ENCODE assay signal across 7 cellular contexts in the genomic region with DNA sequence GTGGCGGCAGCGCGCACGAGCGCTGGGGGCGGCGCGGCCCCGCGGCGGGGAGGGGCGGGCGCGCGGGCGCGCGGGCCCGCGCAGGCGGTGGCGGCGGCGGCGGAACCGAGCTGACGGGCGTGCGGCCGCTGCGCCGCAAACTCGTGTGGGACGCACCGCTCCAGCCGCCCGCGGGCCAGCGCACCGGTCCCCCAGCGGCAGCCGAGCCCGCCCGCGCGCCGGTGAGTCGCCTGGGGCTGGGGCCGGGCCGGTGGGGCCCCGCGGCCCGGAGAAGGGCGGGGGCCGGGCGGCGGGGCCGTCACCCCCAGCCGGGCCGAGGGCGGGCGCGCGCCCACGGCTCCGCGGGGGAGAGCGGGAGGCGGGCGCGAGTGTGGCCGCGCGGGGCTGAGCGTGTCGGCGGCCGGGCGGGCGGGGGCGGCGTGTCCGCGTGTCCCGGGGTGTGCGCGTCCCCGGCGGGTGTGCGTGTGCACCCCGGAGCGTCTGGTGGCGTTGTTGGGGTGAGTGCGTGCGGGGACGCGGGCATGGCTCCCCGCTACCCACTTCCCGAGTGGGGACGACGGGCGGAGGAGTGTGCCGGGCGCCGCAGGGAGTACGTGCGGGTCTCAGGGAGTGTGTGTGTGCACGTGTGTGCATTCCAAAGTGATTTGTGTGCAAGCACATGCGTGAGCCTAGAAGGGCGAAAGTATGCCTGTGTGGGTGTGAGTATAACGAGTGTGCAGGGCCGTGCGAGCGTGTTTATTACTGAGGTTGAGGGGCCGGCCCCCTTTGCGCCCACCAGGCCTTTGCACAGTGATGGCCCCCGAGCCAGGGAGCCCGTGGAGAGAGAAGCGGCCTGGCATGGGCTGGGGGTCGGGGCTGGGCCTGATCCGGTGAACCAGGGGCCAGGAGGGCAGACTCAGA. TPM values are rescaled to one million over a fixed set of nuclear protein-coding genes. Genes with fewer than 3 reads are reported as not detected.
DNase-seq lines count a peak whose midpoint lies in the region; ATAC-seq and TF ChIP-seq lines count a peak whose summit lies in the region.

A gene (plus strand): TSS at position 85 of the 900 bp plus-strand sequence. CDS start 44,016 bp downstream, outside the sequence.

- H3K4me1 Mint-ChIP-seq in activated naive CD8-positive, alpha-beta T cell (ENCODE audit: low read depth) = peaks cover 33% of the 10 kb centered on the region

- TF ChIP-seq POLR2A in GM18526 (IDR thresholded peaks at IDR 0.05; ENCODE audit: extremely low read depth, insufficient read length) = peak; percentile 21
- TF ChIP-seq POLR2A in heart left ventricle (IDR thresholded peaks at IDR 0.05) = no peak

- peak within 1 kb of the TSS; percentile 27 to 96 (median 68) for H3K27ac ChIP-seq in heart left ventricle

- H3K9ac ChIP-seq in NT2/D1 (ENCODE audit: insufficient read length, low read depth) = peak within 1 kb of the TSS; percentile 95

- peaks cover 25% of the 10 kb centered on the region for H3K27me3 Mint-ChIP-seq in activated naive CD8-positive, alpha-beta T cell

- peak within 1 kb of the TSS; percentile 93 for H3K4me3 ChIP-seq in NT2/D1 (ENCODE audit: insufficient read length, low read depth)
- peak within 1 kb of the TSS; percentile 56 to 98 (median 74) for H3K4me3 ChIP-seq in heart left ventricle

- ATAC-seq in heart left ventricle = peak; percentile 14 to 62 (median 46)
- ATAC-seq in GM21825 (IDR thresholded peaks at IDR 0.05; ENCODE audit: unreplicated experiment) = no peak

- DNase-seq in NT2/D1 (ENCODE audit: low read depth, low spot score) = no peak
- DNase-seq in heart left ventricle = peak in 3 of 5 donors; percentile 51 to 76 (median 57)
- DNase-seq in posterior vena cava (ENCODE audit: low spot score) = peak; percentile 83
- DNase-seq in NOMO-1 treated with DMSO at 0.1 percent for 48 hours (lab: John Stamatoyannopoulos, UW; ENCODE audit: unreplicated experiment) = no peak

- H3K36me3 Mint-ChIP-seq in activated naive CD8-positive, alpha-beta T cell = no peaks in the 10 kb centered on the region

- WGBS in heart left ventricle, 4 donors = 4 to 10% (median 4%) methylated on average over 51 to 121 of the region's 121 CpGs

- no peak for TF ChIP-seq CTCF in heart left ventricle (IDR thresholded peaks at IDR 0.05)

- H3K4me3 Mint-ChIP-seq in activated naive CD8-positive, alpha-beta T cell = peak within 1 kb of the TSS; percentile 94

- H3K9me3 Mint-ChIP-seq in activated naive CD8-positive, alpha-beta T cell (ENCODE audit: low read depth) = no peaks in the 10 kb centered on the region

- intact Hi-C loops in heart left ventricle (cut with DNase I) = loop anchor here in 2 of 10 donors (5.0 to 10.0 kb wide), 2 partner anchors 64 to 123 kb away; no protein-coding TSS in a partner anchor
- intact Hi-C loops in posterior vena cava (cut with DNase I) = loop anchor here in 1 of 2 donors (10.0 kb wide), 1 partner anchor 133 kb away; no protein-coding TSS in a partner anchor

- H3K27ac Mint-ChIP-seq in activated naive CD8-positive, alpha-beta T cell = peak within 1 kb of the TSS; percentile 90

- H3K4me1 ChIP-seq in NT2/D1 (ENCODE audit: insufficient read depth, insufficient read length) (peaks cover 22% of the 10 kb centered on the region), heart left ventricle (peaks cover 0 to 62% (median 26%) of the 10 kb centered on the region in 12 donors)

- no peaks in the 10 kb centered on the region for H3K9me3 ChIP-seq in NT2/D1 (ENCODE audit: insufficient read depth, low read length)
- no peaks in the 10 kb centered on the region for H3K9me3 ChIP-seq in heart left ventricle

- H3K36me3 ChIP-seq in NT2/D1 (ENCODE audit: insufficient read depth, insufficient read length, low read length) (peaks cover 14% of the 10 kb centered on the region), heart left ventricle (peaks cover 0 to 3% (median 0%) of the 10 kb centered on the region in 9 donors)

- H3K27me3 ChIP-seq in NT2/D1 (ENCODE audit: insufficient read depth, insufficient read length) = no peaks in the 10 kb centered on the region
- no peaks in the 10 kb centered on the region for H3K27me3 ChIP-seq in heart left ventricle

RNA-seq across cellular contexts. Expression of the gene that starts here (rescaled TPM):
- total RNA-seq in heart left ventricle (10 to 100 TPM in 2 of 9 donors, 1 to 10 TPM in 7; 5.0 to 42.4 (median 6.8) TPM), posterior vena cava (10 to 100 TPM; 56.9 to 62.7 TPM)
- 1 to 10 TPM; 1.8 to 4.0 TPM for polyA plus RNA-seq in heart left ventricle

Comparison
In these comparisons a context has a peak if more than half of its experiments do, and no peak if none do; other contexts are left out.
1. DNase-seq: peak in heart left ventricle (3 of 5) and posterior vena cava (single experiment); none in NT2/D1 (single experiment) and NOMO-1 treated with DMSO at 0.1 percent for 48 hours (single experiment).